In genomic region chr11:64892838-64893193, GRCh38 we compare ENCODE assay signal across 1 cellular context.
TF ChIP-seq lines count a peak whose summit lies in the region.

No MANE protein-coding gene starts in this region.

TF ChIP-seq in liver, 16 proteins besides CTCF, POLR2A, EP300 and RAD21:
- no peak for TF ChIP-seq REST (IDR thresholded peaks at IDR 0.05)
- TF ChIP-seq, protein P1, sequence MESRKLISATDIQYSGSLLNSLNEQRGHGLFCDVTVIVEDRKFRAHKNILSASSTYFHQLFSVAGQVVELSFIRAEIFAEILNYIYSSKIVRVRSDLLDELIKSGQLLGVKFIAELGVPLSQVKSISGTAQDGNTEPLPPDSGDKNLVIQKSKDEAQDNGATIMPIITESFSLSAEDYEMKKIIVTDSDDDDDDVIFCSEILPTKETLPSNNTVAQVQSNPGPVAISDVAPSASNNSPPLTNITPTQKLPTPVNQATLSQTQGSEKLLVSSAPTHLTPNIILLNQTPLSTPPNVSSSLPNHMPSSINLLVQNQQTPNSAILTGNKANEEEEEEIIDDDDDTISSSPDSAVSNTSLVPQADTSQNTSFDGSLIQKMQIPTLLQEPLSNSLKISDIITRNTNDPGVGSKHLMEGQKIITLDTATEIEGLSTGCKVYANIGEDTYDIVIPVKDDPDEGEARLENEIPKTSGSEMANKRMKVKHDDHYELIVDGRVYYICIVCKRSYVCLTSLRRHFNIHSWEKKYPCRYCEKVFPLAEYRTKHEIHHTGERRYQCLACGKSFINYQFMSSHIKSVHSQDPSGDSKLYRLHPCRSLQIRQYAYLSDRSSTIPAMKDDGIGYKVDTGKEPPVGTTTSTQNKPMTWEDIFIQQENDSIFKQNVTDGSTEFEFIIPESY (IDR thresholded peaks at IDR 0.05) = no peak
- no peak for TF ChIP-seq NR2F2 (IDR thresholded peaks at IDR 0.05)
- no peak for TF ChIP-seq FOXA1 (IDR thresholded peaks at IDR 0.05)
- TF ChIP-seq JUND (IDR thresholded peaks at IDR 0.05) = no peak
- no peak for TF ChIP-seq TAF1 (conservative IDR thresholded peaks at IDR 0.05)
- TF ChIP-seq MAX (IDR thresholded peaks at IDR 0.05) = no peak
- TF ChIP-seq SP1 (IDR thresholded peaks at IDR 0.05) = no peak
- TF ChIP-seq GABPA (IDR thresholded peaks at IDR 0.05 in 1 of 2, conservative IDR thresholded peaks at IDR 0.05 in 1 of 2) = no peak
- no peak for TF ChIP-seq HNF4G (IDR thresholded peaks at IDR 0.05)
- TF ChIP-seq RXRA (IDR thresholded peaks at IDR 0.05) = no peak
- TF ChIP-seq YY1 (IDR thresholded peaks at IDR 0.05) = no peak
- no peak for TF ChIP-seq HNF4A (conservative IDR thresholded peaks at IDR 0.05)
